Comparison of ENCODE assay signal across 27 cellular contexts in the genomic region with DNA sequence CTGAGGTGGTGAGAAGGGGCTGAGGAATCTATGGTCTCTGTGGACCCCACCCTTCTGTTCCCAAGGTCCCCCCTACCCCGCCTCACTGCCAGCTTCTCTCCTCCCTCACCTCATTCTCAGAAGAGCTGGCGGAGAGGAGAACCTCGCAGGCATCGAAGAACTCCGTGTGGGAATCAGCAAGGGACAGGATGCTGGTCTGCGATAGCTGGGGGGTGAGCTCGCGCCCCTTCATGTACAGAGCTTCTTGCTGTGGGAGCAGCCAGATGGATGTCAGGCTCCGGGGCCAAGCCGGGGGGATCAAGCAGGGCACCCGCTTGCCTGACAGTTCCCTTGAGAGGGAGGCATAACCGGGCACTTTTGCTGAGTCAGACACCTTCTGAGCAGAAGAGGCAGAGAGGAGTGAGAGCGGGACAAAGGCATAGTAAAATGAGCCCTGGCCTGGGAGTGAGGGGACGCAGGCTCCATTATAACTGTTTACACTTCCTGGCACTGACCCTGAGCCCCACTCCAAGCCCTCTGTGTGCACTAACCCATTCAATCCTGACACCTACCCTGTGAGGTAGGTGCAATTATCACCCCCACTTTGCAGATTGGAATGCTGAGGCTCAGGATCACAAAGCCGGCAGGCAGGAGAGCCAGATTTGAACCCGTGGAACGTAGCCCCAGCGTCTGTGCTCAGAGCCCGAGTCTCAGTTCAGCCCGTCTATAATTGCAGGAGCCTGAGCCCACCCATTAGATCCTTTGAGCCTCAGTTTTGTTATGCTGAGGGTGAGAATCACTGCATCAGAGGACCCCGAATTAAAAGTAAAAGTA. TPM values are rescaled to one million over a fixed set of nuclear protein-coding genes. Genes with fewer than 3 reads are reported as not detected.
DNase-seq lines count a peak whose midpoint lies in the region; ATAC-seq, FAIRE-seq and TF ChIP-seq lines count a peak whose summit lies in the region.
"Had no signal": no experiment of that assay in that cellular context is flagged by ENCODE, and none has a peak within 500 bp of the region (broad histone marks: within the 10 kb centered on the region; RNA-seq: fewer than 3 reads in every experiment).

No MANE protein-coding gene starts in this region.

- no peaks in the 10 kb centered on the region for H3K79me2 ChIP-seq in K562 (ENCODE audit: control insufficient read depth, insufficient read depth, low read length)

- peaks cover 16 to 29% of the 10 kb centered on the region in 2 experiments for H3K4me1 ChIP-seq in K562 (replicated peaks in 1 of 2; ENCODE audit: control insufficient read depth in 2 of 2, insufficient read depth in 2 of 2, low read length in 2 of 2)
- peaks cover 11 to 20% (median 18%) of the 10 kb centered on the region in 3 donors for H3K4me1 ChIP-seq in pancreas

- WGBS in K562 (ENCODE audit: insufficient coverage, low coverage, missing lambda C conversion rate), result 79% methylated on average over 19 of the region's 21 CpGs
- WGBS in pancreas, 2 donors, result 91 to 92% methylated on average over 21 of the region's 21 CpGs

- no peaks in the 10 kb centered on the region for H3K9me3 Mint-ChIP-seq in natural killer cell treated with Interleukin-12 subunit alpha and Interleukin-12 subunit beta and Interleukin-15 and Interleukin-18, amount 100 ng/mL, for 72 hours
- H3K9me3 Mint-ChIP-seq in natural killer cell, result no peaks in the 10 kb centered on the region
- H3K9me3 Mint-ChIP-seq in stimulated activated naive CD8-positive, alpha-beta T cell treated with anti-CD3 and anti-CD28 coated beads, Interleukin-15, amount 100 ng/mL, for 72 hours, result no peaks in the 10 kb centered on the region
- H3K9me3 Mint-ChIP-seq: CD4-positive, alpha-beta T cell had no signal

- no peak for ATAC-seq in natural killer cell treated with Interleukin-12 subunit alpha and Interleukin-12 subunit beta and Interleukin-15 and Interleukin-18, amount 100 ng/mL, for 72 hours
- ATAC-seq in natural killer cell (no peak), K562 (no peak), pancreas (no peak)
- no peak for ATAC-seq in stimulated activated naive CD8-positive, alpha-beta T cell treated with anti-CD3 and anti-CD28 coated beads, Interleukin-15, amount 100 ng/mL, for 72 hours
- ATAC-seq: HCT116 had no signal

- H3K36me3 Mint-ChIP-seq in natural killer cell treated with Interleukin-12 subunit alpha and Interleukin-12 subunit beta and Interleukin-15 and Interleukin-18, amount 100 ng/mL, for 72 hours, result peaks cover under 1% of the 10 kb centered on the region
- peaks cover 16% of the 10 kb centered on the region for H3K36me3 Mint-ChIP-seq in natural killer cell

- in situ Hi-C loops in K562 (cut with MboI), result no loop called here

- H3K27ac ChIP-seq in K562 (ENCODE audit: extremely low read depth, low read depth, low read length) (no peak overlapping the region), pancreas (no peak overlapping the region)
- H3K27ac ChIP-seq: BLaER1 treated with 17β-estradiol and CSF1 and Interleukin-3, amounts not matched to agents 10 nM and 100 nM; PC-9 had no signal

- intact Hi-C loops in natural killer cell (cut with micrococcal nuclease), result no loop called here
- intact Hi-C loops in K562 (cut with micrococcal nuclease), result no loop called here
- intact Hi-C loops in pancreas (cut with DNase I), result no loop called here

- peaks cover 3% of the 10 kb centered on the region for H3K9me1 ChIP-seq in K562 (ENCODE audit: control insufficient read depth, insufficient read depth, low read length)

- peaks cover 25 to 26% of the 10 kb centered on the region in 2 donors for H3K4me1 Mint-ChIP-seq in natural killer cell treated with Interleukin-12 subunit alpha and Interleukin-12 subunit beta and Interleukin-15 and Interleukin-18, amount 100 ng/mL, for 72 hours (ENCODE audit: low read depth in 2 of 2)
- H3K4me1 Mint-ChIP-seq in natural killer cell, result peaks cover 22 to 43% of the 10 kb centered on the region in 2 donors
- H3K4me1 Mint-ChIP-seq in stimulated activated naive CD8-positive, alpha-beta T cell treated with anti-CD3 and anti-CD28 coated beads, Interleukin-15, amount 100 ng/mL, for 72 hours, result peaks cover 19% of the 10 kb centered on the region

- peak; percentile 35 for DNase-seq in natural killer cell treated with Interleukin-12 subunit alpha and Interleukin-12 subunit beta and Interleukin-15 and Interleukin-18, amount 100 ng/mL, for 72 hours (ENCODE audit: low spot score)
- DNase-seq in natural killer cell, result no peak
- no peak for DNase-seq in K562 (ENCODE audit: extremely low read depth in 1 of 4, low spot score in 3 of 4)
- DNase-seq in pancreas, result peak in 4 of 6 donors; percentile 8 to 41 (median 12)
- DNase-seq in frontal cortex (ENCODE audit: low spot score in 2 of 2), result no peak
- DNase-seq in DMS53 (lab: John Stamatoyannopoulos, UW), result no peak
- no peak for DNase-seq in stimulated activated naive CD8-positive, alpha-beta T cell treated with anti-CD3 and anti-CD28 coated beads, Interleukin-15, amount 100 ng/mL, for 72 hours
- DNase-seq: AML-193; CD4-positive, alpha-beta T cell; DMS 273 treated with DMSO at 0.1 percent for 48 hours; DND-41; Karpas-422; NCI-H1092; NCI-H1417 treated with DMSO at 0.1 percent for 48 hours; NCI-H1694 treated with DMSO at 0.1 percent for 48 hours; NCI-H2081; NCI-H2227 treated with DMSO at 0.1 percent for 48 hours; NCI-H526 treated with DMSO at 0.1 percent for 48 hours; PC-9; RPMI8226; SHP77 had no signal

- no peak overlapping the region for H3K27ac Mint-ChIP-seq in natural killer cell treated with Interleukin-12 subunit alpha and Interleukin-12 subunit beta and Interleukin-15 and Interleukin-18, amount 100 ng/mL, for 72 hours
- H3K27ac Mint-ChIP-seq in natural killer cell, result peak overlapping the region in 1 of 2 donors; percentile 11
- peak overlapping the region in 1 of 2 donors; percentile 4 for H3K27ac Mint-ChIP-seq in stimulated activated naive CD8-positive, alpha-beta T cell treated with anti-CD3 and anti-CD28 coated beads, Interleukin-15, amount 100 ng/mL, for 72 hours
- H3K27ac Mint-ChIP-seq: CD4-positive, alpha-beta T cell had no signal

- no peaks in the 10 kb centered on the region for H3K27me3 ChIP-seq in K562 (ENCODE audit: control insufficient read depth in 2 of 2, insufficient read depth in 2 of 2, low read length in 2 of 2)
- no peaks in the 10 kb centered on the region for H3K27me3 ChIP-seq in pancreas
- H3K27me3 ChIP-seq: BLaER1 treated with 17β-estradiol and CSF1 and Interleukin-3, amounts not matched to agents 10 nM and 100 nM had no signal

- H3K4me3 Mint-ChIP-seq in natural killer cell treated with Interleukin-12 subunit alpha and Interleukin-12 subunit beta and Interleukin-15 and Interleukin-18, amount 100 ng/mL, for 72 hours, result no peak overlapping the region
- H3K4me3 Mint-ChIP-seq in natural killer cell, result no peak overlapping the region
- no peak overlapping the region for H3K4me3 Mint-ChIP-seq in stimulated activated naive CD8-positive, alpha-beta T cell treated with anti-CD3 and anti-CD28 coated beads, Interleukin-15, amount 100 ng/mL, for 72 hours
- H3K4me3 Mint-ChIP-seq: CD4-positive, alpha-beta T cell had no signal

- H3K4me2 ChIP-seq in K562 (ENCODE audit: insufficient read depth, low read length), result no peak overlapping the region
- H3K4me2 ChIP-seq: BLaER1 treated with 17β-estradiol and CSF1 and Interleukin-3, amounts not matched to agents 10 nM and 100 nM; PC-9 had no signal

- peak overlapping the region in 1 of 2 experiments; percentile 32; a peak in 1 of 4 replicates for H3K9ac ChIP-seq in K562 (ENCODE audit: insufficient read depth in 1 of 2, low read depth in 2 of 2, low read length in 2 of 2)
- H3K9ac ChIP-seq: BLaER1 treated with 17β-estradiol and CSF1 and Interleukin-3, amounts not matched to agents 10 nM and 100 nM had no signal

- FAIRE-seq in K562 (lab: Jason Lieb, UNC) (no peak), pancreas (lab: Jason Lieb, UNC) (no peak), frontal cortex (lab: Jason Lieb, UNC) (no peak)
- FAIRE-seq: A204.1, GM12892, H1 had no signal

- TF ChIP-seq POLR2A in K562 (conservative IDR thresholded peaks at IDR 0.05), result no peak

- H3K27me3 Mint-ChIP-seq in natural killer cell treated with Interleukin-12 subunit alpha and Interleukin-12 subunit beta and Interleukin-15 and Interleukin-18, amount 100 ng/mL, for 72 hours, result no peaks in the 10 kb centered on the region
- no peaks in the 10 kb centered on the region for H3K27me3 Mint-ChIP-seq in natural killer cell (ENCODE audit: low read depth in 2 of 2)
- no peaks in the 10 kb centered on the region for H3K27me3 Mint-ChIP-seq in stimulated activated naive CD8-positive, alpha-beta T cell treated with anti-CD3 and anti-CD28 coated beads, Interleukin-15, amount 100 ng/mL, for 72 hours
- H3K27me3 Mint-ChIP-seq: CD4-positive, alpha-beta T cell had no signal

- BruUV-seq in K562 (replicated peaks; lab: Mats Ljungman, UMichigan), result no TSS peak

- TF ChIP-seq RAD21 in K562 (CRISPR knock-in tag; conservative IDR thresholded peaks at IDR 0.05 in 1 of 2, IDR thresholded peaks at IDR 0.05 in 1 of 2), result no peak

- H3K36me3 ChIP-seq in K562 (ENCODE audit: control insufficient read depth, insufficient read depth, low read length) (peaks cover 44% of the 10 kb centered on the region; the same call in 2 of the 3 replicates), pancreas (peaks cover 0 to 39% (median 14%) of the 10 kb centered on the region in 3 donors)

- TF ChIP-seq EP300 in K562 (IDR thresholded peaks at IDR 0.05; ENCODE audit: low read length), result no peak

- no peak overlapping the region for H2AFZ ChIP-seq in K562 (ENCODE audit: low read depth, low read length)
- H2AFZ ChIP-seq: PC-9 had no signal

- CTCF ChIA-PET in K562 (lab: Yijun Ruan, JAX; ENCODE audit: low intra/inter-chr PET ratio), result no interaction called here

- H3K9me3 ChIP-seq in K562 (replicated peaks; ENCODE audit: control insufficient read depth, insufficient read depth, low read depth, low read length), result no peaks in the 10 kb centered on the region
- no peaks in the 10 kb centered on the region for H3K9me3 ChIP-seq in pancreas
- H3K9me3 ChIP-seq: BLaER1 treated with 17β-estradiol and CSF1 and Interleukin-3, amounts not matched to agents 10 nM and 100 nM had no signal

- no peak for TF ChIP-seq CTCF in natural killer cell (IDR thresholded peaks at IDR 0.05)
- TF ChIP-seq CTCF in K562 (IDR thresholded peaks at IDR 0.05 in 2 of 3, conservative IDR thresholded peaks at IDR 0.05 in 1 of 3; ENCODE audit: insufficient read depth in 2 of 3, low read depth in 1 of 3, low read length in 3 of 3), result no peak
- no peak for TF ChIP-seq CTCF in pancreas (IDR thresholded peaks at IDR 0.05)

- no peaks in the 10 kb centered on the region for H4K20me1 ChIP-seq in K562 (replicated peaks; ENCODE audit: control insufficient read depth, insufficient read depth, low read length)

- POLR2A ChIA-PET in K562 (lab: Yijun Ruan, JAX), result interaction anchor here (0.7 to 1.0 kb wide), 2 partner anchors 86 to 574 kb away, joined by 4 read pairs; no protein-coding TSS in a partner anchor

- H3K4me3 ChIP-seq in K562 (no peak overlapping the region), pancreas (no peak overlapping the region)
- H3K4me3 ChIP-seq: BLaER1 treated with 17β-estradiol and CSF1 and Interleukin-3, amounts not matched to agents 10 nM and 100 nM; PC-9 had no signal

RNA-seq across cellular contexts. Expression of a gene that starts 6.3 kb away (rescaled TPM):
- total RNA-seq in natural killer cell treated with Interleukin-12 subunit alpha and Interleukin-12 subunit beta and Interleukin-15 and Interleukin-18, amount 100 ng/mL, for 72 hours, result 10 to 100 TPM; 21.6 to 28.6 TPM
- total RNA-seq in natural killer cell (100 to 1,000 TPM; 113 to 162 (median 119) TPM), K562 (2014; rRNA removed) (6.1 and 7.3 TPM in 2 replicates), K562 (2014; rRNA removed; fragmentation: Illumina TruSeq; extraction: Trizol) (2.4 and 2.9 TPM in 2 replicates), K562 (2015; rRNA removed; fragmentation: Illumina TruSeq; extraction: Trizol) (5.8 and 6.7 TPM in 2 replicates), K562 (2021) (11.5 and 11.9 TPM in 2 replicates), pancreas (10 to 100 TPM in 3 of 6 donors, 1 to 10 TPM in 3; 8.4 to 20.2 (median 11.3) TPM), frontal cortex (7.3 TPM)
- 62.5 and 143 TPM in 2 replicates for total RNA-seq in K562 (2011; cell fraction: chromatin; rRNA removed; ENCODE audit: low replicate concordance)
- 91.2 and 91.6 TPM in 2 replicates for total RNA-seq in K562 (2011; cell fraction: nucleolus; rRNA removed)
- total RNA-seq in K562 (2011; cell fraction: nucleoplasm; rRNA removed), result 59.7 and 61.4 TPM in 2 replicates
- polyA plus RNA-seq in K562 (2011; rRNA removed) (5.3 and 15.3 TPM in 2 replicates), K562 (2014; fragmentation: Illumina TruSeq; extraction: Trizol) (5.9 and 7.7 TPM in 2 replicates), K562 (2014; fragmentation: Nextera tagmentation; extraction: Ambion mirVana) (under 1 TPM; 0.32 to 0.48 TPM), K562 (2014; rRNA removed) (9.7 and 9.8 TPM in 2 replicates), pancreas (10 to 100 TPM; 23.3 to 34.7 TPM)
- polyA plus RNA-seq in K562 (2011; cell fraction: cytosol; rRNA removed), result 4.4 and 5.7 TPM in 2 replicates
- polyA plus RNA-seq in K562 (2011; cell fraction: nucleus; rRNA removed), result 122 and 141 TPM in 2 replicates
- polyA plus RNA-seq in K562 (2012), result 9.6 and 15.9 TPM in 2 replicates
- polyA minus RNA-seq in K562 (2011; rRNA and poly(A)+ RNA removed), result 4.7 and 5.6 TPM in 2 replicates
- 8.6 and 9.9 TPM in 2 replicates for polyA minus RNA-seq in K562 (2011; cell fraction: cytosol; rRNA and poly(A)+ RNA removed)
- 38.2 and 40.1 TPM in 2 replicates for polyA minus RNA-seq in K562 (2011; cell fraction: nucleus; rRNA and poly(A)+ RNA removed)

RNA-seq across cellular contexts. Expression of a gene that starts 16.0 kb away (rescaled TPM):
- 10 to 100 TPM; 44.6 to 44.7 TPM for total RNA-seq in natural killer cell treated with Interleukin-12 subunit alpha and Interleukin-12 subunit beta and Interleukin-15 and Interleukin-18, amount 100 ng/mL, for 72 hours
- total RNA-seq in natural killer cell (100 to 1,000 TPM; 106 to 232 (median 144) TPM), K562 (2014; rRNA removed) (68.6 and 83.9 TPM in 2 replicates), K562 (2014; rRNA removed; fragmentation: Illumina TruSeq; extraction: Trizol) (46.9 and 50.2 TPM in 2 replicates), K562 (2015; rRNA removed; fragmentation: Illumina TruSeq; extraction: Trizol) (52.3 and 53.1 TPM in 2 replicates), K562 (2021) (71.2 and 82.9 TPM in 2 replicates), pancreas (10 to 100 TPM; 16.8 to 35.2 (median 25.1) TPM), frontal cortex (6.9 TPM)
- 25.1 and 49.5 TPM in 2 replicates for total RNA-seq in K562 (2011; cell fraction: chromatin; rRNA removed; ENCODE audit: low replicate concordance)
- 40.0 and 45.0 TPM in 2 replicates for total RNA-seq in K562 (2011; cell fraction: nucleolus; rRNA removed)
- total RNA-seq in K562 (2011; cell fraction: nucleoplasm; rRNA removed), result 37.7 and 40.2 TPM in 2 replicates
- polyA plus RNA-seq in K562 (2011; rRNA removed) (67.3 and 101 TPM in 2 replicates), K562 (2014; fragmentation: Illumina TruSeq; extraction: Trizol) (105 and 108 TPM in 2 replicates), K562 (2014; fragmentation: Nextera tagmentation; extraction: Ambion mirVana) (10 to 100 TPM; 27.8 to 47.8 TPM), K562 (2014; rRNA removed) (67.4 and 83.9 TPM in 2 replicates), pancreas (10 to 100 TPM; 18.3 to 23.2 TPM)
- polyA plus RNA-seq in K562 (2011; cell fraction: cytosol; rRNA removed), result 154 and 231 TPM in 2 replicates
- 49.9 and 54.1 TPM in 2 replicates for polyA plus RNA-seq in K562 (2011; cell fraction: nucleus; rRNA removed)
- 60.8 and 104 TPM in 2 replicates for polyA plus RNA-seq in K562 (2012)
- 82.5 and 100 TPM in 2 replicates for polyA minus RNA-seq in K562 (2011; rRNA and poly(A)+ RNA removed)
- 43.6 and 55.3 TPM in 2 replicates for polyA minus RNA-seq in K562 (2011; cell fraction: cytosol; rRNA and poly(A)+ RNA removed)
- 28.5 and 32.1 TPM in 2 replicates for polyA minus RNA-seq in K562 (2011; cell fraction: nucleus; rRNA and poly(A)+ RNA removed)

RNA-seq across cellular contexts. Expression of a gene that starts 16.2 kb away (rescaled TPM):
- total RNA-seq in natural killer cell treated with Interleukin-12 subunit alpha and Interleukin-12 subunit beta and Interleukin-15 and Interleukin-18, amount 100 ng/mL, for 72 hours, result under 1 TPM; 0.17 to 0.86 TPM
- 1 to 10 TPM; 1.7 to 3.1 (median 2.7) TPM for total RNA-seq in natural killer cell
- 1.0 and 1.1 TPM in 2 replicates for total RNA-seq in K562 (2011; cell fraction: chromatin; rRNA removed; ENCODE audit: low replicate concordance)
- 0.50 and 0.66 TPM in 2 replicates for total RNA-seq in K562 (2011; cell fraction: nucleolus; rRNA removed)
- total RNA-seq in K562 (2011; cell fraction: nucleoplasm; rRNA removed), result 1.1 TPM in 2 replicates
- 0.37 TPM in 1 of 2 replicates, not detected in the other for total RNA-seq in K562 (2014; rRNA removed)
- 0.22 and 0.40 TPM in 2 replicates for total RNA-seq in K562 (2014; rRNA removed; fragmentation: Illumina TruSeq; extraction: Trizol)
- total RNA-seq in K562 (2015; rRNA removed; fragmentation: Illumina TruSeq; extraction: Trizol), result 0.47 and 0.64 TPM in 2 replicates
- total RNA-seq in K562 (2021), result 0.73 and 1.0 TPM in 2 replicates
- 0.59 and 0.72 TPM in 2 replicates for polyA plus RNA-seq in K562 (2011; rRNA removed)
- polyA plus RNA-seq in K562 (2011; cell fraction: cytosol; rRNA removed), result 0.88 and 0.94 TPM in 2 replicates
- polyA plus RNA-seq in K562 (2011; cell fraction: nucleus; rRNA removed), result 1.5 and 2.2 TPM in 2 replicates
- 1.5 and 2.6 TPM in 2 replicates for polyA plus RNA-seq in K562 (2012)
- 1.4 and 1.9 TPM in 2 replicates for polyA plus RNA-seq in K562 (2014; fragmentation: Illumina TruSeq; extraction: Trizol)
- under 1 TPM; 0.39 TPM for polyA plus RNA-seq in K562 (2014; fragmentation: Nextera tagmentation; extraction: Ambion mirVana)
- 0.53 and 1.4 TPM in 2 replicates for polyA plus RNA-seq in K562 (2014; rRNA removed)
- 0.30 and 0.42 TPM in 2 replicates for polyA minus RNA-seq in K562 (2011; rRNA and poly(A)+ RNA removed)
- polyA minus RNA-seq in K562 (2011; cell fraction: cytosol; rRNA and poly(A)+ RNA removed), result not detected in 2 replicates
- 0.27 and 0.44 TPM in 2 replicates for polyA minus RNA-seq in K562 (2011; cell fraction: nucleus; rRNA and poly(A)+ RNA removed)
- under 1 TPM; 0.14 to 0.66 (median 0.38) TPM for total RNA-seq in pancreas
- polyA plus RNA-seq in pancreas, result 1 to 10 TPM in 1 of 2 donors, under 1 TPM in 1; 0.73 to 1.8 TPM
- total RNA-seq in frontal cortex, result not detected
- total RNA-seq: H1, SK-MEL-5 had no signal

RNA-seq across cellular contexts. Expression of a gene that starts 25.8 kb away (rescaled TPM):
- total RNA-seq in natural killer cell treated with Interleukin-12 subunit alpha and Interleukin-12 subunit beta and Interleukin-15 and Interleukin-18, amount 100 ng/mL, for 72 hours, result 10 to 100 TPM; 18.1 to 23.5 TPM
- 10 to 100 TPM; 33.7 to 38.0 (median 35.7) TPM for total RNA-seq in natural killer cell
- 69.2 and 220 TPM in 2 replicates for total RNA-seq in K562 (2011; cell fraction: chromatin; rRNA removed; ENCODE audit: low replicate concordance)
- total RNA-seq in K562 (2011; cell fraction: nucleolus; rRNA removed), result 148 and 158 TPM in 2 replicates
- 96.5 and 102 TPM in 2 replicates for total RNA-seq in K562 (2011; cell fraction: nucleoplasm; rRNA removed)
- total RNA-seq in K562 (2014; rRNA removed), result 23.2 and 29.9 TPM in 2 replicates
- total RNA-seq in K562 (2014; rRNA removed; fragmentation: Illumina TruSeq; extraction: Trizol), result 5.7 and 8.5 TPM in 2 replicates
- 11.8 and 13.7 TPM in 2 replicates for total RNA-seq in K562 (2015; rRNA removed; fragmentation: Illumina TruSeq; extraction: Trizol)
- total RNA-seq in K562 (2021), result 24.0 and 28.8 TPM in 2 replicates
- polyA plus RNA-seq in K562 (2011; rRNA removed), result 19.3 and 32.0 TPM in 2 replicates
- 25.1 and 31.5 TPM in 2 replicates for polyA plus RNA-seq in K562 (2011; cell fraction: cytosol; rRNA removed)
- polyA plus RNA-seq in K562 (2011; cell fraction: nucleus; rRNA removed), result 364 and 377 TPM in 2 replicates
- polyA plus RNA-seq in K562 (2012), result 26.3 and 41.4 TPM in 2 replicates
- 13.6 and 20.9 TPM in 2 replicates for polyA plus RNA-seq in K562 (2014; fragmentation: Illumina TruSeq; extraction: Trizol)
- polyA plus RNA-seq in K562 (2014; fragmentation: Nextera tagmentation; extraction: Ambion mirVana), result 1 to 10 TPM in 1 of 2 experiments, under 1 TPM in 1; 0.25 to 1.2 TPM
- 31.9 and 32.9 TPM in 2 replicates for polyA plus RNA-seq in K562 (2014; rRNA removed)
- 10.1 and 10.3 TPM in 2 replicates for polyA minus RNA-seq in K562 (2011; rRNA and poly(A)+ RNA removed)
- 6.3 and 8.0 TPM in 2 replicates for polyA minus RNA-seq in K562 (2011; cell fraction: cytosol; rRNA and poly(A)+ RNA removed)
- polyA minus RNA-seq in K562 (2011; cell fraction: nucleus; rRNA and poly(A)+ RNA removed), result 64.5 and 81.4 TPM in 2 replicates
- total RNA-seq in pancreas, result 10 to 100 TPM; 12.6 to 24.3 (median 19.0) TPM
- polyA plus RNA-seq in pancreas, result 10 to 100 TPM; 50.4 to 56.1 TPM
- 24.1 TPM for total RNA-seq in frontal cortex

RNA-seq across cellular contexts. Expression of a gene that starts 35.7 kb away (rescaled TPM):
- total RNA-seq in natural killer cell treated with Interleukin-12 subunit alpha and Interleukin-12 subunit beta and Interleukin-15 and Interleukin-18, amount 100 ng/mL, for 72 hours, result under 1 TPM in 1 of 2 donors, not detected in 1; 0.24 TPM
- under 1 TPM in 2 of 3 donors, not detected in 1; 0.09 TPM for total RNA-seq in natural killer cell
- 4.1 and 13.9 TPM in 2 replicates for total RNA-seq in K562 (2011; cell fraction: chromatin; rRNA removed; ENCODE audit: low replicate concordance)
- total RNA-seq in K562 (2011; cell fraction: nucleolus; rRNA removed), result 7.8 and 13.2 TPM in 2 replicates
- total RNA-seq in K562 (2011; cell fraction: nucleoplasm; rRNA removed), result 7.0 and 11.1 TPM in 2 replicates
- 2.2 TPM in 2 replicates for total RNA-seq in K562 (2014; rRNA removed)
- 1.6 and 2.0 TPM in 2 replicates for total RNA-seq in K562 (2014; rRNA removed; fragmentation: Illumina TruSeq; extraction: Trizol)
- total RNA-seq in K562 (2015; rRNA removed; fragmentation: Illumina TruSeq; extraction: Trizol), result 1.1 TPM in 2 replicates
- 6.9 and 7.9 TPM in 2 replicates for total RNA-seq in K562 (2021)
- polyA plus RNA-seq in K562 (2011; rRNA removed), result 5.2 and 5.5 TPM in 2 replicates
- 4.0 and 12.5 TPM in 2 replicates for polyA plus RNA-seq in K562 (2011; cell fraction: cytosol; rRNA removed)
- 9.0 and 21.6 TPM in 2 replicates for polyA plus RNA-seq in K562 (2011; cell fraction: nucleus; rRNA removed)
- polyA plus RNA-seq in K562 (2012), result 9.4 and 10.4 TPM in 2 replicates
- 2.9 and 4.1 TPM in 2 replicates for polyA plus RNA-seq in K562 (2014; fragmentation: Illumina TruSeq; extraction: Trizol)
- polyA plus RNA-seq in K562 (2014; fragmentation: Nextera tagmentation; extraction: Ambion mirVana), result under 1 TPM; 0.11 TPM
- polyA plus RNA-seq in K562 (2014; rRNA removed), result 4.6 and 4.7 TPM in 2 replicates
- polyA minus RNA-seq in K562 (2011; rRNA and poly(A)+ RNA removed), result 3.1 and 4.7 TPM in 2 replicates
- polyA minus RNA-seq in K562 (2011; cell fraction: cytosol; rRNA and poly(A)+ RNA removed), result 4.2 and 7.2 TPM in 2 replicates
- 7.6 and 8.6 TPM in 2 replicates for polyA minus RNA-seq in K562 (2011; cell fraction: nucleus; rRNA and poly(A)+ RNA removed)
- total RNA-seq in pancreas, result under 1 TPM; 0.12 to 0.56 (median 0.22) TPM
- under 1 TPM; 0.16 to 0.27 TPM for polyA plus RNA-seq in pancreas
- not detected for total RNA-seq in frontal cortex

Comparison
In these comparisons a context has a peak if more than half of its experiments do, and no peak if none do; other contexts are left out.
1. DNase-seq: peak in natural killer cell treated with Interleukin-12 subunit alpha and Interleukin-12 subunit beta and Interleukin-15 and Interleukin-18, amount 100 ng/mL, for 72 hours (single experiment) and pancreas (4 of 6); none in natural killer cell (single experiment), K562 (0 of 4), frontal cortex (0 of 2), DMS53 (single experiment) and stimulated activated naive CD8-positive, alpha-beta T cell treated with anti-CD3 and anti-CD28 coated beads, Interleukin-15, amount 100 ng/mL, for 72 hours (0 of 2).